13 cellular contexts compared by ENCODE assay signal in genomic region chr3:196970547-196971093, GRCh38. TPM values are rescaled to one million over a fixed set of nuclear protein-coding genes. Genes with fewer than 3 reads are reported as not detected.
DNase-seq lines count a peak whose midpoint lies in the region; ATAC-seq, FAIRE-seq and TF ChIP-seq lines count a peak whose summit lies in the region.
"Had no signal": no experiment of that assay in that cellular context is flagged by ENCODE, and none has a peak within 500 bp of the region (broad histone marks: within the 10 kb centered on the region; RNA-seq: fewer than 3 reads in every experiment).

No MANE protein-coding gene starts in this region.

- H3F3A ChIP-seq in neural progenitor cell (ENCODE audit: low read depth): no peaks in the 10 kb centered on the region

- H2AFZ ChIP-seq in neural progenitor cell (replicated peaks): no peak overlapping the region

- CTCF ChIA-PET in activated CD8-positive, alpha-beta memory T cell treated with anti-CD3 and anti-CD28 coated beads, Interleukin-2, amount 10 ng/mL, durations not matched to agents 7 days and 5 days (lab: Charles Lee): interaction anchor here (1.0 to 4.8 kb wide), 13 partner anchors 8 to 448 kb away, joined by 3 to 53 read pairs (median 4); partner anchors contain the start of gene NCBP2

- peak; percentile 39 for DNase-seq in activated CD8-positive, alpha-beta memory T cell treated with anti-CD3 and anti-CD28 coated beads, Interleukin-2, amount 10 ng/mL, durations not matched to agents 7 days and 5 days
- no peak for DNase-seq in activated CD8-positive, alpha-beta memory T cell treated with anti-CD3 and anti-CD28 coated beads, Interleukin-2, amount 50 U/mL, for 4 hours
- DNase-seq in LNCaP clone FGC (ENCODE audit: low read depth): peak; percentile 67
- no peak for DNase-seq in neural progenitor cell (ENCODE audit: low spot score)
- DNase-seq in H54 (ENCODE audit: insufficient read length, low spot score): no peak
- no peak for DNase-seq in SIG-M5 (lab: John Stamatoyannopoulos, UW)
- no peak for DNase-seq in urothelium cell line (ENCODE audit: low spot score)
- DNase-seq: NCI-H187 treated with DMSO at 0.1 percent for 48 hours had no signal

- no peaks in the 10 kb centered on the region for H3K4me1 ChIP-seq in neural progenitor cell

- H3K4me2 ChIP-seq in neural progenitor cell: no peak overlapping the region

- H3K79me2 ChIP-seq in neural progenitor cell (ENCODE audit: low read depth): no peaks in the 10 kb centered on the region

- FAIRE-seq in H54 (lab: Jason Lieb, UNC) (no peak), urothelium cell line (lab: Jason Lieb, UNC) (no peak)
- FAIRE-seq: kidney had no signal

- TF ChIP-seq CTCF in LNCaP clone FGC (IDR thresholded peaks at IDR 0.05; ENCODE audit: control insufficient read depth, extremely low read depth, insufficient read depth) (no peak), brain (conservative IDR thresholded peaks at IDR 0.05) (no peak), neural progenitor cell (IDR thresholded peaks at IDR 0.05) (no peak)

- H3K27me3 Mint-ChIP-seq in activated CD8-positive, alpha-beta memory T cell treated with anti-CD3 and anti-CD28 coated beads, Interleukin-2, amount 10 ng/mL, durations not matched to agents 7 days and 5 days: peaks cover 22% of the 10 kb centered on the region
- H3K27me3 Mint-ChIP-seq in brain (peaks cover 37% of the 10 kb centered on the region), neural progenitor cell (ENCODE audit: insufficient read depth, low read depth) (peaks cover 41% of the 10 kb centered on the region)

- H3K9ac ChIP-seq in neural progenitor cell: no peak overlapping the region

- H3K27me3 ChIP-seq in neural progenitor cell: peaks cover 63% of the 10 kb centered on the region
- H3K27me3 ChIP-seq: gastrocnemius medialis had no signal

- H3K4me1 Mint-ChIP-seq in activated CD8-positive, alpha-beta memory T cell treated with anti-CD3 and anti-CD28 coated beads, Interleukin-2, amount 10 ng/mL, durations not matched to agents 7 days and 5 days: peaks cover 17% of the 10 kb centered on the region
- H3K4me1 Mint-ChIP-seq in brain: peaks cover 13% of the 10 kb centered on the region
- peaks cover 21% of the 10 kb centered on the region for H3K4me1 Mint-ChIP-seq in neural progenitor cell

- H3K27ac Mint-ChIP-seq in activated CD8-positive, alpha-beta memory T cell treated with anti-CD3 and anti-CD28 coated beads, Interleukin-2, amount 10 ng/mL, durations not matched to agents 7 days and 5 days: peak overlapping the region; percentile 42
- H3K27ac Mint-ChIP-seq in brain (peak overlapping the region in 3 of 5 experiments; percentile 23 to 75 (median 33)), neural progenitor cell (peak overlapping the region; percentile 60)

- H3K27ac ChIP-seq in neural progenitor cell: no peak overlapping the region
- H3K27ac ChIP-seq: gastrocnemius medialis, SK-N-MC had no signal

- ATAC-seq in activated CD8-positive, alpha-beta memory T cell treated with anti-CD3 and anti-CD28 coated beads, Interleukin-2, amount 10 ng/mL, durations not matched to agents 7 days and 5 days: no peak

- H3K9me3 Mint-ChIP-seq in activated CD8-positive, alpha-beta memory T cell treated with anti-CD3 and anti-CD28 coated beads, Interleukin-2, amount 10 ng/mL, durations not matched to agents 7 days and 5 days (ENCODE audit: low read depth): no peaks in the 10 kb centered on the region
- H3K9me3 Mint-ChIP-seq in brain: peaks cover 4 to 24% (median 8%) of the 10 kb centered on the region in 5 experiments
- peaks cover 17% of the 10 kb centered on the region for H3K9me3 Mint-ChIP-seq in neural progenitor cell

- H3K4me3 ChIP-seq in LNCaP clone FGC (ENCODE audit: low read depth, low read length): peak overlapping the region; percentile 16; the same call in 1 of the 2 replicates
- no peak overlapping the region for H3K4me3 ChIP-seq in neural progenitor cell

- H3K9me3 ChIP-seq in neural progenitor cell (ENCODE audit: low read depth): no peaks in the 10 kb centered on the region
- H3K9me3 ChIP-seq: gastrocnemius medialis, neutrophil had no signal

- H3K4me3 Mint-ChIP-seq in activated CD8-positive, alpha-beta memory T cell treated with anti-CD3 and anti-CD28 coated beads, Interleukin-2, amount 10 ng/mL, durations not matched to agents 7 days and 5 days: peak overlapping the region; percentile 52
- H3K4me3 Mint-ChIP-seq in brain: peak overlapping the region; percentile 76 to 87 (median 80)
- H3K4me3 Mint-ChIP-seq in neural progenitor cell: peak overlapping the region; percentile 84

- no peaks in the 10 kb centered on the region for H4K20me1 ChIP-seq in neural progenitor cell (ENCODE audit: low read depth)

- no peaks in the 10 kb centered on the region for H3K36me3 ChIP-seq in neural progenitor cell
- H3K36me3 ChIP-seq: gastrocnemius medialis, neutrophil had no signal

- H3K36me3 Mint-ChIP-seq in activated CD8-positive, alpha-beta memory T cell treated with anti-CD3 and anti-CD28 coated beads, Interleukin-2, amount 10 ng/mL, durations not matched to agents 7 days and 5 days: peaks cover 10% of the 10 kb centered on the region
- peaks cover 26% of the 10 kb centered on the region for H3K36me3 Mint-ChIP-seq in brain
- peaks cover 5% of the 10 kb centered on the region for H3K36me3 Mint-ChIP-seq in neural progenitor cell

- TF ChIP-seq POLR2A in H54 (IDR thresholded peaks at IDR 0.05; ENCODE audit: low read depth, low read length): no peak

RNA-seq across cellular contexts. Expression of gene PIGZ, which starts 2.0 kb away (rescaled TPM):
- 1 to 10 TPM; 1.6 to 2.6 TPM for total RNA-seq in activated CD8-positive, alpha-beta memory T cell treated with anti-CD3 and anti-CD28 coated beads, Interleukin-2, amount 10 ng/mL, durations not matched to agents 7 days and 5 days
- polyA plus RNA-seq in brain (ENCODE audit: insufficient read depth, low read depth, low replicate concordance): 6.5 TPM
- total RNA-seq in neural progenitor cell (ENCODE audit: low replicate concordance): 1.2 TPM in 1 of 2 replicates, not detected in the other

RNA-seq across cellular contexts. Expression of gene NCBP2, which starts 28.3 kb away (rescaled TPM):
- 10 to 100 TPM; 52.5 to 68.9 TPM for total RNA-seq in activated CD8-positive, alpha-beta memory T cell treated with anti-CD3 and anti-CD28 coated beads, Interleukin-2, amount 10 ng/mL, durations not matched to agents 7 days and 5 days
- 56.1 TPM for polyA plus RNA-seq in brain (ENCODE audit: insufficient read depth, low read depth, low replicate concordance)
- 68.4 and 80.8 TPM in 2 replicates for total RNA-seq in neural progenitor cell (ENCODE audit: low replicate concordance)

RNA-seq across cellular contexts. Expression of gene MELTF, which starts 59.0 kb away (rescaled TPM):
- 1 to 10 TPM; 3.3 TPM for total RNA-seq in activated CD8-positive, alpha-beta memory T cell treated with anti-CD3 and anti-CD28 coated beads, Interleukin-2, amount 10 ng/mL, durations not matched to agents 7 days and 5 days
- 9.3 TPM for polyA plus RNA-seq in brain (ENCODE audit: insufficient read depth, low read depth, low replicate concordance)
- total RNA-seq in neural progenitor cell (ENCODE audit: low replicate concordance): 0.28 and 4.2 TPM in 2 replicates

Comparison
In these comparisons a context has a peak if more than half of its experiments do, and no peak if none do; other contexts are left out.
1. DNase-seq: peak in activated CD8-positive, alpha-beta memory T cell treated with anti-CD3 and anti-CD28 coated beads, Interleukin-2, amount 10 ng/mL, durations not matched to agents 7 days and 5 days (single experiment) and LNCaP clone FGC (single experiment); none in activated CD8-positive, alpha-beta memory T cell treated with anti-CD3 and anti-CD28 coated beads, Interleukin-2, amount 50 U/mL, for 4 hours (single experiment), neural progenitor cell (single experiment), H54 (single experiment), SIG-M5 (single experiment) and urothelium cell line (single experiment).
2. Peak in every context shown above with its lines, with median percentiles within 50 percentile points of each other: H3K27ac Mint-ChIP-seq and H3K4me3 Mint-ChIP-seq.